Comparison of ENCODE assay signal across 17 cellular contexts in genomic region chr5:54093081-54093492, GRCh38.
DNase-seq lines count a peak whose midpoint lies in the region; ATAC-seq and TF ChIP-seq lines count a peak whose summit lies in the region.
"Had no signal": no experiment of that assay in that cellular context is flagged by ENCODE, and none has a peak within 500 bp of the region (broad histone marks: within the 10 kb centered on the region; RNA-seq: fewer than 3 reads in every experiment).

No MANE protein-coding gene starts in this region.

- in situ Hi-C loops in G401 (cut with HindIII; ENCODE audit: low sequenced_read_pairs) = no loop called here

- no peaks in the 10 kb centered on the region for H3K27me3 Mint-ChIP-seq in stimulated activated naive CD8-positive, alpha-beta T cell treated with anti-CD3 and anti-CD28 coated beads, Interleukin-15, amount 100 ng/mL, for 72 hours
- H3K27me3 Mint-ChIP-seq: stimulated activated naive CD8-positive, alpha-beta T cell treated with anti-CD3 and anti-CD28 coated beads, Interleukin-15, Interleukin-2, amounts not matched to agents 100 ng/mL and 50 ng/mL, for 24 hours; type B pancreatic cell had no signal

- H3K4me3 Mint-ChIP-seq in stimulated activated naive CD8-positive, alpha-beta T cell treated with anti-CD3 and anti-CD28 coated beads, Interleukin-15, amount 100 ng/mL, for 72 hours = no peak overlapping the region
- H3K4me3 Mint-ChIP-seq: mesothelial cell of epicardium; stimulated activated naive CD8-positive, alpha-beta T cell treated with anti-CD3 and anti-CD28 coated beads, Interleukin-15, Interleukin-2, amounts not matched to agents 100 ng/mL and 50 ng/mL, for 24 hours; T-helper 2 cell treated with Interferon-gamma antibody and Interleukin-4, amounts not matched to agents 5 μg/mL and 100 μg/mL, for 36 hours; type B pancreatic cell had no signal

- no peak for ATAC-seq in stimulated activated naive CD8-positive, alpha-beta T cell treated with anti-CD3 and anti-CD28 coated beads, Interleukin-15, amount 100 ng/mL, for 72 hours
- ATAC-seq: right cardiac atrium had no signal

- H3K9me3 Mint-ChIP-seq in stimulated activated naive CD8-positive, alpha-beta T cell treated with anti-CD3 and anti-CD28 coated beads, Interleukin-15, amount 100 ng/mL, for 72 hours = no peaks in the 10 kb centered on the region
- H3K9me3 Mint-ChIP-seq: mesothelial cell of epicardium; T-helper 2 cell treated with Interferon-gamma antibody and Interleukin-4, amounts not matched to agents 5 μg/mL and 100 μg/mL, for 36 hours; type B pancreatic cell had no signal

- no peak for TF ChIP-seq POLR2A in erythroblast (IDR thresholded peaks at IDR 0.05; ENCODE audit: low read length)

- no peak overlapping the region for H3K27ac Mint-ChIP-seq in stimulated activated naive CD8-positive, alpha-beta T cell treated with anti-CD3 and anti-CD28 coated beads, Interleukin-15, amount 100 ng/mL, for 72 hours
- H3K27ac Mint-ChIP-seq: mesothelial cell of epicardium; stimulated activated naive CD8-positive, alpha-beta T cell treated with anti-CD3 and anti-CD28 coated beads, Interleukin-15, Interleukin-2, amounts not matched to agents 100 ng/mL and 50 ng/mL, for 24 hours; T-helper 2 cell treated with Interferon-gamma antibody and Interleukin-4, amounts not matched to agents 5 μg/mL and 100 μg/mL, for 36 hours; type B pancreatic cell had no signal

- no peaks in the 10 kb centered on the region for H3K4me1 Mint-ChIP-seq in stimulated activated naive CD8-positive, alpha-beta T cell treated with anti-CD3 and anti-CD28 coated beads, Interleukin-15, amount 100 ng/mL, for 72 hours

- DNase-seq in EL (peak; percentile 52), G401 (ENCODE audit: low spot score) (peak; percentile 46), NCI-H69 (lab: John Stamatoyannopoulos, UW) (peak; percentile 97), erythroblast (lab: John Stamatoyannopoulos, UW) (peak; percentile 4 to 14), DMS153 treated with DMSO at 0.1 percent for 48 hours (lab: John Stamatoyannopoulos, UW; ENCODE audit: unreplicated experiment) (no peak), midbrain (lab: John Stamatoyannopoulos, UW) (no peak)
- DNase-seq in stimulated activated naive CD8-positive, alpha-beta T cell treated with anti-CD3 and anti-CD28 coated beads, Interleukin-15, amount 100 ng/mL, for 72 hours = no peak
- DNase-seq: BE2C, HCEC 1CT, MG63, NCI-H2227 treated with DMSO at 0.1 percent for 48 hours, right cardiac atrium, SIG-M5 had no signal

Comparison
In these comparisons a context has a peak if more than half of its experiments do, and no peak if none do; other contexts are left out.
1. DNase-seq: peak in EL (single experiment), G401 (single experiment), NCI-H69 (single experiment) and erythroblast (2 of 2); none in stimulated activated naive CD8-positive, alpha-beta T cell treated with anti-CD3 and anti-CD28 coated beads, Interleukin-15, amount 100 ng/mL, for 72 hours (0 of 2), DMS153 treated with DMSO at 0.1 percent for 48 hours (single experiment) and midbrain (single experiment).